Comparison of ENCODE assay signal across 25 cellular contexts in genomic region chr16:88389191-88389590, GRCh38. TPM values are rescaled to one million over a fixed set of nuclear protein-coding genes. Genes with fewer than 3 reads are reported as not detected.
DNase-seq lines count a peak whose midpoint lies in the region; ATAC-seq and TF ChIP-seq lines count a peak whose summit lies in the region.
"Had no signal": no experiment of that assay in that cellular context is flagged by ENCODE, and none has a peak within 500 bp of the region (broad histone marks: within the 10 kb centered on the region; RNA-seq: fewer than 3 reads in every experiment).

No MANE protein-coding gene starts in this region.

- no peaks in the 10 kb centered on the region for H3K9me3 ChIP-seq in breast epithelium
- no peaks in the 10 kb centered on the region for H3K9me3 ChIP-seq in mammary epithelial cell (replicated peaks; ENCODE audit: insufficient read depth, low read length)
- H3K9me3 ChIP-seq in SJSA1 (replicated peaks): no peaks in the 10 kb centered on the region; the same call in 1 of the 2 replicates
- no peaks in the 10 kb centered on the region for H3K9me3 ChIP-seq in lower lobe of right lung
- no peaks in the 10 kb centered on the region for H3K9me3 ChIP-seq in skeletal muscle satellite cell (replicated peaks; ENCODE audit: low read length)
- H3K9me3 ChIP-seq: SJCRH30 had no signal

- no peak for ATAC-seq in lower lobe of right lung
- ATAC-seq in HG03097 (IDR thresholded peaks at IDR 0.05; ENCODE audit: low FRiP score, unreplicated experiment): no peak
- ATAC-seq: CD8-positive, alpha-beta T cell had no signal

- intact Hi-C loops in breast epithelium (cut with DNase I; ENCODE audit: low total_unique reads) (no loop called here), mammary epithelial cell (cut with micrococcal nuclease) (loop anchor here (10.0 kb wide), 1 partner anchor 94 kb away; no protein-coding TSS in a partner anchor), lower lobe of right lung (cut with DNase I) (no loop called here)
- intact Hi-C loops in activated CD4-positive, alpha-beta T cell treated with anti-CD3 and anti-CD28 coated beads, Interleukin-2, amount 10 ng/mL, durations not matched to agents 24 days and 14 days (cut with micrococcal nuclease): no loop called here

- dilution Hi-C loops in mammary epithelial cell (cut with HindIII; ENCODE audit: low sequenced_read_pairs): no loop called here

- peaks cover 3 to 15% of the 10 kb centered on the region in 2 donors for H3K4me1 ChIP-seq in breast epithelium
- H3K4me1 ChIP-seq in mammary epithelial cell (ENCODE audit: insufficient read depth, low read length): peaks cover 7% of the 10 kb centered on the region
- H3K4me1 ChIP-seq in SJSA1 (replicated peaks): peaks cover 29% of the 10 kb centered on the region
- peaks cover 7% of the 10 kb centered on the region for H3K4me1 ChIP-seq in lower lobe of right lung
- peaks cover 34% of the 10 kb centered on the region for H3K4me1 ChIP-seq in skeletal muscle satellite cell (ENCODE audit: control insufficient read depth, insufficient read depth, low read length)
- H3K4me1 ChIP-seq: SJCRH30 had no signal

- no peak for TF ChIP-seq CTCF in breast epithelium (IDR thresholded peaks at IDR 0.05)
- no peak for TF ChIP-seq CTCF in mammary epithelial cell (conservative IDR thresholded peaks at IDR 0.05 in 1 of 2, IDR thresholded peaks at IDR 0.05 in 1 of 2; ENCODE audit: extremely low read depth in 1 of 2, insufficient read depth in 1 of 2, low read depth in 1 of 2, low read length in 2 of 2)
- no peak for TF ChIP-seq CTCF in lower lobe of right lung (IDR thresholded peaks at IDR 0.05)

- no peaks in the 10 kb centered on the region for H3K79me2 ChIP-seq in mammary epithelial cell (ENCODE audit: insufficient read depth, low read length)

- H3K27me3 ChIP-seq in breast epithelium: no peaks in the 10 kb centered on the region
- peaks cover 3% of the 10 kb centered on the region for H3K27me3 ChIP-seq in mammary epithelial cell (ENCODE audit: insufficient read depth, low read length)
- no peaks in the 10 kb centered on the region for H3K27me3 ChIP-seq in SJSA1 (replicated peaks)
- H3K27me3 ChIP-seq in lower lobe of right lung (ENCODE audit: low read depth): peaks cover 22% of the 10 kb centered on the region
- no peaks in the 10 kb centered on the region for H3K27me3 ChIP-seq in skeletal muscle satellite cell (ENCODE audit: control insufficient read depth, insufficient read depth, low read length)
- H3K27me3 ChIP-seq: SJCRH30 had no signal

- CTCF ChIA-PET in mammary epithelial cell (lab: Charles Lee; ENCODE audit: low non-redundant PET): no interaction called here

- in situ Hi-C loops in mammary epithelial cell (cut with MboI; ENCODE audit: low sequenced_read_pairs in 2 of 2): no loop called here

- H4K20me1 ChIP-seq in mammary epithelial cell (ENCODE audit: insufficient read depth, low read length): no peaks in the 10 kb centered on the region

- H3K4me3 ChIP-seq in breast epithelium (no peak overlapping the region), mammary epithelial cell (replicated peaks in 1 of 3; ENCODE audit: insufficient read depth in 1 of 3, low read depth in 2 of 3, low read length in 3 of 3) (no peak overlapping the region), SJSA1 (no peak overlapping the region), lower lobe of right lung (no peak overlapping the region), skeletal muscle satellite cell (ENCODE audit: low read length) (no peak overlapping the region)
- H3K4me3 ChIP-seq: SJCRH30 had no signal

- no peaks in the 10 kb centered on the region for H3K36me3 Mint-ChIP-seq in activated CD4-positive, alpha-beta T cell treated with anti-CD3 and anti-CD28 coated beads, Interleukin-2, amount 10 ng/mL, durations not matched to agents 24 days and 14 days (ENCODE audit: low read depth)
- H3K36me3 Mint-ChIP-seq: CD8-positive, alpha-beta T cell had no signal

- no peak for TF ChIP-seq POLR2A in breast epithelium (IDR thresholded peaks at IDR 0.05)

- H3K27ac ChIP-seq in breast epithelium (peak overlapping the region; percentile 96), mammary epithelial cell (ENCODE audit: insufficient read depth, low read depth, low read length) (no peak overlapping the region), SJSA1 (peak overlapping the region; percentile 95; the same call in 1 of the 2 replicates), lower lobe of right lung (peak overlapping the region; percentile 84)
- H3K27ac ChIP-seq: HL-60, KMS-11, SJCRH30 had no signal

- no peaks in the 10 kb centered on the region for H3K36me3 ChIP-seq in breast epithelium
- no peaks in the 10 kb centered on the region for H3K36me3 ChIP-seq in mammary epithelial cell (ENCODE audit: insufficient read depth, low read length)
- peaks cover 66% of the 10 kb centered on the region for H3K36me3 ChIP-seq in SJSA1
- no peaks in the 10 kb centered on the region for H3K36me3 ChIP-seq in lower lobe of right lung
- peaks cover 26% of the 10 kb centered on the region for H3K36me3 ChIP-seq in skeletal muscle satellite cell (ENCODE audit: insufficient read depth, low read length)
- H3K36me3 ChIP-seq: SJCRH30 had no signal

- no peaks in the 10 kb centered on the region for H3K4me1 Mint-ChIP-seq in activated CD4-positive, alpha-beta T cell treated with anti-CD3 and anti-CD28 coated beads, Interleukin-2, amount 10 ng/mL, durations not matched to agents 24 days and 14 days

- H3K27ac Mint-ChIP-seq in activated CD4-positive, alpha-beta T cell treated with anti-CD3 and anti-CD28 coated beads, Interleukin-2, amount 10 ng/mL, durations not matched to agents 24 days and 14 days: no peak overlapping the region
- H3K27ac Mint-ChIP-seq: CD8-positive, alpha-beta T cell; HFFc6 had no signal

- H3K4me3 Mint-ChIP-seq in activated CD4-positive, alpha-beta T cell treated with anti-CD3 and anti-CD28 coated beads, Interleukin-2, amount 10 ng/mL, durations not matched to agents 24 days and 14 days: no peak overlapping the region
- H3K4me3 Mint-ChIP-seq: CD8-positive, alpha-beta T cell; H9; HFFc6 had no signal

- peaks cover 18% of the 10 kb centered on the region for H3K27me3 Mint-ChIP-seq in activated CD4-positive, alpha-beta T cell treated with anti-CD3 and anti-CD28 coated beads, Interleukin-2, amount 10 ng/mL, durations not matched to agents 24 days and 14 days

- H3K9ac ChIP-seq in mammary epithelial cell (ENCODE audit: insufficient read depth, low read length) (no peak overlapping the region), skeletal muscle satellite cell (ENCODE audit: low read depth, low read length) (peak overlapping the region; percentile 71)
- H3K9ac ChIP-seq: KMS-11 had no signal

- no peaks in the 10 kb centered on the region for H3K9me3 Mint-ChIP-seq in activated CD4-positive, alpha-beta T cell treated with anti-CD3 and anti-CD28 coated beads, Interleukin-2, amount 10 ng/mL, durations not matched to agents 24 days and 14 days
- H3K9me3 Mint-ChIP-seq: CD8-positive, alpha-beta T cell; H9; HFFc6 had no signal

- H3K4me2 ChIP-seq in mammary epithelial cell (ENCODE audit: insufficient read depth, low read depth, low read length): no peak overlapping the region
- H3K4me2 ChIP-seq in skeletal muscle satellite cell (ENCODE audit: low read length): no peak overlapping the region
- H3K4me2 ChIP-seq: KMS-11 had no signal

- WGBS in mammary epithelial cell (ENCODE audit: low coverage, missing lambda C conversion rate): 94% methylated on average over 20 of the region's 24 CpGs

- BruUV-seq in mammary epithelial cell (replicated peaks; lab: Mats Ljungman, UMichigan): no TSS peak

- DNase-seq in breast epithelium (ENCODE audit: low spot score in 2 of 2): no peak
- no peak for DNase-seq in mammary epithelial cell
- no peak for DNase-seq in SJSA1 (ENCODE audit: low read depth in 1 of 2, low spot score in 2 of 2)
- DNase-seq in lower lobe of right lung: no peak
- DNase-seq in activated CD4-positive, alpha-beta T cell treated with anti-CD3 and anti-CD28 coated beads, Interleukin-2, amount 10 ng/mL, durations not matched to agents 24 days and 14 days: no peak
- DNase-seq: 8988T; AML-193; Calu3; CD8-positive, alpha-beta T cell; DMS153; H9; HFFc6; NCI-H1092 treated with DMSO at 0.1 percent for 48 hours; NCI-H146; NCI-H2029; NCI-H2227 treated with DMSO at 0.1 percent for 48 hours; NCI-H510A; NCI-H748 treated with DMSO at 0.1 percent for 48 hours; NK-92 treated with Interleukin-12 subunit alpha and Interleukin-12 subunit beta, amount 100 ng/mL, for 24 hours; SJCRH30 had no signal

- no peak overlapping the region for H2AFZ ChIP-seq in mammary epithelial cell (ENCODE audit: low read depth, low read length)

RNA-seq across cellular contexts. Expression of gene ZNF469, which starts 6.4 kb away (rescaled TPM):
- 1 to 10 TPM in 1 of 3 donors, under 1 TPM in 2; 0.80 to 1.5 (median 0.98) TPM for total RNA-seq in breast epithelium
- 1 to 10 TPM in 1 of 2 donors, under 1 TPM in 1; 0.14 to 3.2 TPM for total RNA-seq in mammary epithelial cell
- 0.05 TPM for polyA plus RNA-seq in mammary epithelial cell
- 0.05 TPM for polyA minus RNA-seq in mammary epithelial cell
- total RNA-seq in SJSA1 (2014; rRNA removed; shearing (Covaris generic)): 2.0 and 3.6 TPM in 2 replicates
- 2.0 TPM for total RNA-seq in lower lobe of right lung
- total RNA-seq in skeletal muscle satellite cell (2012; rRNA removed): 3.8 and 5.2 TPM in 2 replicates
- total RNA-seq in activated CD4-positive, alpha-beta T cell treated with anti-CD3 and anti-CD28 coated beads, Interleukin-2, amount 10 ng/mL, durations not matched to agents 24 days and 14 days: 0.57 and 0.63 TPM in 2 replicates
- total RNA-seq: HepG2, SJCRH30 had no signal
- polyA plus RNA-seq: HepG2 had no signal
